In genomic region chr6:168388641-168389633, GRCh38 we compare ENCODE assay signal across 18 cellular contexts. TPM values are rescaled to one million over a fixed set of nuclear protein-coding genes. Genes with fewer than 3 reads are reported as not detected.
DNase-seq lines count a peak whose midpoint lies in the region; ATAC-seq lines count a peak whose summit lies in the region.
"Had no signal": no experiment of that assay in that cellular context is flagged by ENCODE, and none has a peak within 500 bp of the region (broad histone marks: within the 10 kb centered on the region; RNA-seq: fewer than 3 reads in every experiment).

No MANE protein-coding gene starts in this region.

- peak; percentile 62 for DNase-seq in COR-L47 (lab: John Stamatoyannopoulos, UW)
- DNase-seq in NCI-H1092 (lab: John Stamatoyannopoulos, UW): peak; percentile 92
- DNase-seq in NCI-H774 (lab: John Stamatoyannopoulos, UW): peak; percentile 98
- peak; percentile 65 for DNase-seq in left lobe of liver (ENCODE audit: low spot score)
- DNase-seq in NCI-H2227 (lab: John Stamatoyannopoulos, UW; ENCODE audit: unreplicated experiment): no peak
- no peak for DNase-seq in activated CD8-positive, alpha-beta memory T cell treated with anti-CD3 and anti-CD28 coated beads for 24 hours
- DNase-seq: activated CD4-positive, alpha-beta T cell treated with anti-CD3 and anti-CD28 coated beads, Interleukin-2, amount 50 U/mL, for 4 hours; activated naive CD8-positive, alpha-beta T cell treated with anti-CD3 and anti-CD28 coated beads, Interleukin-2, amount 10 ng/mL, durations not matched to agents 7 days and 5 days; activated T-cell treated with anti-CD3 and anti-CD28 coated beads, Interleukin-2, amount 50 U/mL, for 72 hours; esophagus squamous epithelium; HFFc6; islet precursor cell; MG63; NCI-H226; sigmoid colon; stimulated activated CD4-positive, alpha-beta T cell treated with anti-CD3 and anti-CD28 coated beads, Interleukin-4, amount 100 ng/mL, for 1 hour had no signal

- ATAC-seq in left lobe of liver (peak; percentile 94), HG03159 (IDR thresholded peaks at IDR 0.05; ENCODE audit: unreplicated experiment) (no peak), GM19397 (IDR thresholded peaks at IDR 0.05; ENCODE audit: unreplicated experiment) (no peak)
- ATAC-seq: activated T-cell treated with anti-CD3 and anti-CD28 coated beads, Interleukin-2, amount 50 U/mL, for 72 hours had no signal

RNA-seq across cellular contexts. Expression of gene SMOC2, which starts 52.0 kb away (rescaled TPM):
- 0.68 TPM for total RNA-seq in left lobe of liver
- total RNA-seq: activated naive CD8-positive, alpha-beta T cell treated with anti-CD3 and anti-CD28 coated beads, Interleukin-2, amount 10 ng/mL, durations not matched to agents 7 days and 5 days; activated T-cell treated with anti-CD3 and anti-CD28 coated beads, Interleukin-2, amount 50 U/mL, for 72 hours; HFFc6 had no signal

Comparison
In these comparisons a context has a peak if more than half of its experiments do, and no peak if none do; other contexts are left out.
1. DNase-seq: peak in COR-L47 (single experiment), NCI-H1092 (single experiment), NCI-H774 (single experiment) and left lobe of liver (single experiment); none in NCI-H2227 (single experiment) and activated CD8-positive, alpha-beta memory T cell treated with anti-CD3 and anti-CD28 coated beads for 24 hours (single experiment).